ENCODE assay signal across 17 cellular contexts in genomic region chr19:44924243-44924725, GRCh38. TPM values are rescaled to one million over a fixed set of nuclear protein-coding genes. Genes with fewer than 3 reads are reported as not detected.
DNase-seq lines count a peak whose midpoint lies in the region; FAIRE-seq and TF ChIP-seq lines count a peak whose summit lies in the region.
"Had no signal": no experiment of that assay in that cellular context is flagged by ENCODE, and none has a peak within 500 bp of the region (broad histone marks: within the 10 kb centered on the region; RNA-seq: fewer than 3 reads in every experiment).

No MANE protein-coding gene starts in this region.

- no peaks in the 10 kb centered on the region for H3K79me2 ChIP-seq in osteoblast (ENCODE audit: insufficient read depth, low read length)

- no peak overlapping the region for H3K4me3 Mint-ChIP-seq in CD14-positive monocyte
- no peak overlapping the region for H3K4me3 Mint-ChIP-seq in osteocyte (ENCODE audit: unreplicated experiment)
- H3K4me3 Mint-ChIP-seq: IgD-negative memory B cell, nephron progenitor cell had no signal

- TF ChIP-seq CTCF in CD14-positive monocyte (IDR thresholded peaks at IDR 0.05) (no peak), osteoblast (IDR thresholded peaks at IDR 0.05; ENCODE audit: extremely low read depth, low read depth, low read length) (no peak), D721Med (IDR thresholded peaks at IDR 0.05; ENCODE audit: insufficient read depth, missing control alignments) (no peak), osteocyte (IDR thresholded peaks at IDR 0.05) (no peak)

- no peak overlapping the region for H3K4me2 ChIP-seq in osteoblast (ENCODE audit: insufficient read depth, low read length)

- H3K27ac Mint-ChIP-seq in CD14-positive monocyte (peak overlapping the region in 4 of 7 donors; percentile 5 to 82 (median 34)), osteocyte (ENCODE audit: unreplicated experiment) (no peak overlapping the region)
- H3K27ac Mint-ChIP-seq: IgD-negative memory B cell, nephron progenitor cell had no signal

- H3K9me3 Mint-ChIP-seq in CD14-positive monocyte (no peaks in the 10 kb centered on the region), osteocyte (ENCODE audit: unreplicated experiment) (no peaks in the 10 kb centered on the region)
- H3K9me3 Mint-ChIP-seq: IgD-negative memory B cell, nephron progenitor cell had no signal

- H3K27ac ChIP-seq in caudate nucleus (ENCODE audit: low read depth, low read length): peak overlapping the region; percentile 63
- H3K27ac ChIP-seq in osteoblast (ENCODE audit: low read depth, low read length): no peak overlapping the region
- H3K27ac ChIP-seq: foreskin keratinocyte, uterus had no signal

- no peak for FAIRE-seq in D721Med (lab: Jason Lieb, UNC)

- H3K36me3 Mint-ChIP-seq in CD14-positive monocyte: no peaks in the 10 kb centered on the region
- no peaks in the 10 kb centered on the region for H3K36me3 Mint-ChIP-seq in osteocyte (ENCODE audit: unreplicated experiment)

- peaks cover 32% of the 10 kb centered on the region for H3K4me1 ChIP-seq in osteoblast (ENCODE audit: insufficient read depth, low read length)
- H3K4me1 ChIP-seq: foreskin keratinocyte, uterus had no signal

- H2AFZ ChIP-seq in osteoblast (ENCODE audit: low read length): peak overlapping the region; percentile 54

- H3K27me3 ChIP-seq in osteoblast (ENCODE audit: insufficient read depth, low read length): no peaks in the 10 kb centered on the region
- H3K27me3 ChIP-seq: uterus had no signal

- no peak overlapping the region for H3K4me3 ChIP-seq in osteoblast (ENCODE audit: insufficient read depth, low read length)
- H3K4me3 ChIP-seq: lower lobe of right lung, uterus had no signal

- no peaks in the 10 kb centered on the region for H3K9me3 ChIP-seq in osteoblast (ENCODE audit: low read depth, low read length)
- H3K9me3 ChIP-seq: lower lobe of right lung, uterus had no signal

- H3K27me3 Mint-ChIP-seq in CD14-positive monocyte (ENCODE audit: low read depth in 3 of 3): peaks cover 0 to 5% (median 0%) of the 10 kb centered on the region in 3 donors
- H3K27me3 Mint-ChIP-seq in osteocyte (ENCODE audit: unreplicated experiment): peaks cover 5% of the 10 kb centered on the region

- peaks cover 34% of the 10 kb centered on the region for H3K4me1 Mint-ChIP-seq in CD14-positive monocyte
- H3K4me1 Mint-ChIP-seq in osteocyte (ENCODE audit: unreplicated experiment): peaks cover 26% of the 10 kb centered on the region

- no peaks in the 10 kb centered on the region for H4K20me1 ChIP-seq in osteoblast (ENCODE audit: insufficient read depth, low read length)

- intact Hi-C loops in CD14-positive monocyte (cut with micrococcal nuclease): no loop called here

- H3K36me3 ChIP-seq in osteoblast (ENCODE audit: insufficient read depth, low read length): no peaks in the 10 kb centered on the region
- H3K36me3 ChIP-seq: lower lobe of right lung, uterus had no signal

- no peak for DNase-seq in CD14-positive monocyte (ENCODE audit: low spot score)
- DNase-seq in caudate nucleus (lab: John Stamatoyannopoulos, UW): no peak
- no peak for DNase-seq in osteoblast (ENCODE audit: insufficient read length, low spot score, missing footprints)
- no peak for DNase-seq in D721Med (ENCODE audit: insufficient read length, low spot score)
- DNase-seq in osteocyte (ENCODE audit: extremely low spot score, unreplicated experiment): no peak
- DNase-seq in NCI-H446 (lab: John Stamatoyannopoulos, UW): no peak
- DNase-seq: activated CD4-positive, alpha-beta T cell treated with anti-CD3 and anti-CD28 coated beads for 1 hour; activated effector memory CD4-positive, alpha-beta T cell treated with Interleukin-2 at 50 U/mL for 16 hours; amygdala; foreskin keratinocyte; lower lobe of right lung; NCI-H1048; nephron progenitor cell; PC-3; stimulated activated naive CD4-positive, alpha-beta T cell; uterus had no signal

RNA-seq across cellular contexts. Expression of gene APOC1, which starts 9.9 kb away (rescaled TPM):
- polyA plus RNA-seq in CD14-positive monocyte: not detected
- total RNA-seq in osteoblast: 1.2 and 1.4 TPM in 2 replicates
- 3.3 TPM in 1 of 2 replicates, not detected in the other for total RNA-seq in osteocyte
- polyA plus RNA-seq: IgD-negative memory B cell had no signal

RNA-seq across cellular contexts. Expression of gene APOC4, which starts 17.8 kb away (rescaled TPM):
- polyA plus RNA-seq in CD14-positive monocyte: not detected
- not detected in 2 replicates for total RNA-seq in osteoblast
- not detected in 2 replicates for total RNA-seq in osteocyte
- total RNA-seq: foreskin keratinocyte, PC-3, uterus had no signal
- polyA plus RNA-seq: foreskin keratinocyte, IgD-negative memory B cell had no signal

RNA-seq across cellular contexts. Expression of gene APOE, which starts 18.7 kb away (rescaled TPM):
- polyA plus RNA-seq in CD14-positive monocyte: under 1 TPM in 1 of 2 donors, not detected in 1; 0.30 TPM
- 44.5 and 46.6 TPM in 2 replicates for total RNA-seq in osteoblast
- total RNA-seq in osteocyte: 151 and 184 TPM in 2 replicates
- polyA plus RNA-seq: IgD-negative memory B cell had no signal

RNA-seq across cellular contexts. Expression of gene APOC2, which starts 21.6 kb away (rescaled TPM):
- not detected for polyA plus RNA-seq in CD14-positive monocyte
- not detected in 2 replicates for total RNA-seq in osteoblast
- total RNA-seq in osteocyte: not detected in 2 replicates
- total RNA-seq: foreskin keratinocyte, PC-3, uterus had no signal
- polyA plus RNA-seq: foreskin keratinocyte, IgD-negative memory B cell had no signal

RNA-seq across cellular contexts. Expression of gene CLPTM1, which starts 30.9 kb away (rescaled TPM):
- 10 to 100 TPM; 14.7 to 20.0 TPM for polyA plus RNA-seq in CD14-positive monocyte
- total RNA-seq in osteoblast: 45.2 and 61.3 TPM in 2 replicates
- 124 and 126 TPM in 2 replicates for total RNA-seq in osteocyte
